16 cellular contexts compared by ENCODE assay signal in genomic region chr5:67195406-67196275, GRCh38.
DNase-seq lines count a peak whose midpoint lies in the region; ATAC-seq and TF ChIP-seq lines count a peak whose summit lies in the region.
"Had no signal": no experiment of that assay in that cellular context is flagged by ENCODE, and none has a peak within 500 bp of the region (broad histone marks: within the 10 kb centered on the region; RNA-seq: fewer than 3 reads in every experiment).

No MANE protein-coding gene starts in this region.

- H3K4me3 Mint-ChIP-seq in memory B cell = peak overlapping the region; percentile 93

- H3K4me3 ChIP-seq in GM06990 (replicated peaks; ENCODE audit: low read depth, low read length) = peak overlapping the region; percentile 31
- H3K4me3 ChIP-seq in OCI-LY1 (ENCODE audit: low read depth, low read length, poor library complexity, severe bottlenecking) = peak overlapping the region; percentile 69
- H3K4me3 ChIP-seq: ovary, tibial artery had no signal

- no peaks in the 10 kb centered on the region for H4K20me1 ChIP-seq in OCI-LY1 (ENCODE audit: insufficient read depth, low read length)

- no peaks in the 10 kb centered on the region for H3K9me3 Mint-ChIP-seq in memory B cell

- DNase-seq in GM06990 (ENCODE audit: extremely low read depth, insufficient read length) = no peak
- DNase-seq in memory B cell (ENCODE audit: low spot score in 2 of 2) = no peak
- DNase-seq in NCI-H82 treated with DMSO at 0.1 percent for 48 hours (lab: John Stamatoyannopoulos, UW; ENCODE audit: unreplicated experiment) = no peak
- DNase-seq in stimulated activated CD4-positive, alpha-beta T cell treated with anti-CD3 and anti-CD28 coated beads, Interleukin-15, amount 100 ng/mL, for 24 hours = no peak
- DNase-seq in stimulated activated CD4-positive, alpha-beta T cell treated with anti-CD3 and anti-CD28 coated beads, Interleukin-4, amount 100 ng/mL, for 4 hours = no peak
- DNase-seq: activated CD4-positive, CD25-positive, alpha-beta regulatory T cell; activated effector memory CD4-positive, alpha-beta T cell treated with Interleukin-2 at 50 U/mL for 16 hours; cortex of kidney; H7; left colon; NCI-H2171; ovary; tibial artery had no signal

- peaks cover 55% of the 10 kb centered on the region for H3K4me1 Mint-ChIP-seq in memory B cell

- no peak overlapping the region for H2AFZ ChIP-seq in OCI-LY1 (ENCODE audit: low read length)

- peaks cover 39% of the 10 kb centered on the region for H3K36me3 Mint-ChIP-seq in memory B cell

- no peaks in the 10 kb centered on the region; the same call in 1 of the 2 replicates for H3K9me3 ChIP-seq in OCI-LY1 (ENCODE audit: low read length)
- H3K9me3 ChIP-seq: ovary, tibial artery had no signal

- H3K27me3 Mint-ChIP-seq in memory B cell = no peaks in the 10 kb centered on the region

- H3K4me2 ChIP-seq in OCI-LY1 (ENCODE audit: low read length) = peak overlapping the region; percentile 88

- peak overlapping the region; percentile 90 for H3K27ac ChIP-seq in OCI-LY1 (ENCODE audit: low read depth, low read length, poor library complexity, severe bottlenecking)
- H3K27ac ChIP-seq: ovary, tibial artery had no signal

- peak overlapping the region; percentile 94 for H3K27ac Mint-ChIP-seq in memory B cell

- no peaks in the 10 kb centered on the region for H3F3A ChIP-seq in OCI-LY1 (ENCODE audit: insufficient read depth, low read length)

- H3K27me3 ChIP-seq in GM06990 (replicated peaks; ENCODE audit: control insufficient read depth, insufficient read depth, low read length) = no peaks in the 10 kb centered on the region
- no peaks in the 10 kb centered on the region for H3K27me3 ChIP-seq in OCI-LY1 (ENCODE audit: insufficient read depth, low read length)
- H3K27me3 ChIP-seq: ovary, tibial artery had no signal

- peaks cover 96% of the 10 kb centered on the region for H3K4me1 ChIP-seq in OCI-LY1 (ENCODE audit: insufficient read depth, low read length, severe bottlenecking)

- no peaks in the 10 kb centered on the region for H3K9me2 ChIP-seq in OCI-LY1 (ENCODE audit: low read depth, low read length)

- H3K79me2 ChIP-seq in OCI-LY1 (ENCODE audit: insufficient read depth, low read length) = peaks cover 54% of the 10 kb centered on the region

- H3K9ac ChIP-seq in OCI-LY1 (ENCODE audit: low read length) = peak overlapping the region; percentile 83

- no peak for TF ChIP-seq CTCF in GM06990 (IDR thresholded peaks at IDR 0.05; ENCODE audit: insufficient read depth, low read length, poor library complexity, severe bottlenecking)
- no peak for TF ChIP-seq CTCF in OCI-LY1 (IDR thresholded peaks at IDR 0.05; ENCODE audit: low read length)

- ATAC-seq in GM19328 (IDR thresholded peaks at IDR 0.05; ENCODE audit: unreplicated experiment) = peak; percentile 30
- ATAC-seq in memory B cell (ENCODE audit: low read depth) = peak; percentile 23
- ATAC-seq in GM19351 (IDR thresholded peaks at IDR 0.05; ENCODE audit: unreplicated experiment) = no peak
- ATAC-seq: left colon had no signal

- H3K36me3 ChIP-seq in GM06990 (ENCODE audit: control insufficient read depth, insufficient read depth, low read length) (no peaks in the 10 kb centered on the region), OCI-LY1 (ENCODE audit: insufficient read depth, low read length) (peaks cover 41% of the 10 kb centered on the region)
- H3K36me3 ChIP-seq: ovary, tibial artery had no signal
